Comparison of ENCODE assay signal across 9 cellular contexts in the genomic region with DNA sequence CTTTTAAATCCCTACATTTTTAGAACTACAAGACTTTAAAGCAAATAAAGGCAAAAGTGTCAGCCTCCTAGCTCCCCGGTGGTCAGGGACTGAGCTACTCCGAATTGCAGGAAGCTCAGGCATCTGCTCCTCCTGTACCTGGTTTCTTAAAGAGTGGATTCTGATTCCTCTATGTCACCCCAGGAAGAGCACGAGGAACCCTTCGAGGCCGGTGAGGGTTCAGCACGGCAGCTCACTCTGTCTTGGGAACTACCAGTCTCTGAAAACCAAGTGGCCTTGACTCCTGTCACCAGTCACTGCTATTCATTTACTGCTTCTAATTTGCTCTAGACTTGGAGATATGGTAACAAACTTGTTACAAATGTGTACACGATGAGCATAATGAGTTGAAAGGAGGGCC. TPM values are rescaled to one million over a fixed set of nuclear protein-coding genes. Genes with fewer than 3 reads are reported as not detected.
A peak's percentile ranks its signal among the peaks of the same experiment; 100 is the strongest.
DNase-seq lines count a peak whose midpoint lies in the region; ATAC-seq and TF ChIP-seq lines count a peak whose summit lies in the region.
"Had no signal": no experiment of that assay in that cellular context is flagged by ENCODE, and none has a peak within 500 bp of the region (broad histone marks: within the 10 kb centered on the region; RNA-seq: fewer than 3 reads in every experiment).

No MANE protein-coding gene starts in this region.

- no peak for DNase-seq in OCI-LY7 (ENCODE audit: low spot score)
- peak in 1 of 2 donors; percentile 23 for DNase-seq in thyroid gland
- DNase-seq in NCI-H526 (lab: John Stamatoyannopoulos, UW) = no peak
- DNase-seq: stimulated activated naive CD8-positive, alpha-beta T cell treated with anti-CD3 and anti-CD28 coated beads, Interleukin-15, Interleukin-2, amounts not matched to agents 100 U/mL and 50 U/mL, for 24 hours had no signal

- 0 out of 2 replicates have a peak overlapping the region, but pooled peaks have one; percentile 86 for H3K4me2 ChIP-seq in OCI-LY7 (ENCODE audit: low read length)

- peaks cover 27% of the 10 kb centered on the region for H3K79me2 ChIP-seq in OCI-LY7 (ENCODE audit: insufficient read depth, low read depth, low read length)

- POLR2A ChIA-PET in OCI-LY7 (lab: Charles Lee) = no interaction called here

- no peak overlapping the region for H3K4me3 ChIP-seq in OCI-LY7 (ENCODE audit: low read depth, low read length, poor library complexity, severe bottlenecking)
- H3K4me3 ChIP-seq in mucosa of stomach (ENCODE audit: low read length) = peak overlapping the region; percentile 68
- no peak overlapping the region for H3K4me3 ChIP-seq in thyroid gland (replicated peaks in 1 of 3)

- WGBS in thyroid gland, 2 donors = 20 to 23% methylated on average over 7 of the region's 7 CpGs

- no peaks in the 10 kb centered on the region for H3K9me2 ChIP-seq in OCI-LY7 (ENCODE audit: insufficient read depth, low read length)

- H4K20me1 ChIP-seq in OCI-LY7 (ENCODE audit: insufficient read depth, low read length) = peaks cover 11% of the 10 kb centered on the region

- H2AFZ ChIP-seq in OCI-LY7 (ENCODE audit: low read length) = no peak overlapping the region

- H3K27ac ChIP-seq in OCI-LY7 (ENCODE audit: low read depth, low read length, poor library complexity, severe bottlenecking) (no peak overlapping the region), cingulate gyrus (ENCODE audit: low read depth, low read length) (peak overlapping the region; percentile 81), thyroid gland (peak overlapping the region; percentile 84 to 96 (median 95))

- ATAC-seq in HG03565 (IDR thresholded peaks at IDR 0.05; ENCODE audit: unreplicated experiment) = no peak
- ATAC-seq in HG02642 (IDR thresholded peaks at IDR 0.05; ENCODE audit: poor library complexity, unreplicated experiment) = no peak
- ATAC-seq: HCT116; stimulated activated naive CD8-positive, alpha-beta T cell treated with anti-CD3 and anti-CD28 coated beads, Interleukin-15, Interleukin-2, amounts not matched to agents 100 U/mL and 50 U/mL, for 24 hours had no signal

- H3K9ac ChIP-seq in mucosa of stomach (ENCODE audit: low read length) = peak overlapping the region; percentile 97

- CTCF ChIA-PET in OCI-LY7 (lab: Charles Lee; ENCODE audit: unreplicated experiment) = interaction anchor here (1.2 kb wide), 1 partner anchor 10 kb away, joined by 3 read pairs; no protein-coding TSS in a partner anchor

- no TSS peak for BruUV-seq in OCI-LY7 (replicated peaks; lab: Mats Ljungman, UMichigan)

- H3K4me1 ChIP-seq in OCI-LY7 (ENCODE audit: insufficient read depth, low read length, poor library complexity, severe bottlenecking) (peaks cover 36% of the 10 kb centered on the region), mucosa of stomach (ENCODE audit: control insufficient read depth, insufficient read depth, low read length) (peaks cover 74% of the 10 kb centered on the region), thyroid gland (peaks cover 47 to 84% of the 10 kb centered on the region in 2 donors)

- no peak for TF ChIP-seq POLR2A in thyroid gland (IDR thresholded peaks at IDR 0.05)

- peaks cover 7% of the 10 kb centered on the region; the same call in 1 of the 2 replicates for H3K36me3 ChIP-seq in OCI-LY7 (ENCODE audit: insufficient read depth, low read length)
- H3K36me3 ChIP-seq in mucosa of stomach (ENCODE audit: control insufficient read depth, insufficient read depth, low read length) = no peaks in the 10 kb centered on the region
- no peaks in the 10 kb centered on the region for H3K36me3 ChIP-seq in thyroid gland

- H3K27me3 ChIP-seq in mucosa of stomach (ENCODE audit: control insufficient read depth, insufficient read depth, low read length) (no peaks in the 10 kb centered on the region), thyroid gland (no peaks in the 10 kb centered on the region)

- intact Hi-C loops in OCI-LY7 (cut with micrococcal nuclease; ENCODE audit: unreplicated experiment) (no loop called here), thyroid gland (cut with DNase I) (no loop called here)

- H3K9me3 ChIP-seq in OCI-LY7 (ENCODE audit: low read length) (no peaks in the 10 kb centered on the region), mucosa of stomach (ENCODE audit: control insufficient read depth, low read length) (no peaks in the 10 kb centered on the region), thyroid gland (no peaks in the 10 kb centered on the region)

- TF ChIP-seq CTCF in OCI-LY7 (conservative IDR thresholded peaks at IDR 0.05; ENCODE audit: low read length) = no peak
- TF ChIP-seq CTCF in thyroid gland (IDR thresholded peaks at IDR 0.05) = no peak

RNA-seq across cellular contexts. Expression of a gene that starts 2.3 kb away (rescaled TPM):
- 8.4 and 9.7 TPM in 2 replicates for total RNA-seq in OCI-LY7 (2014; rRNA removed; shearing (Covaris generic))
- total RNA-seq in OCI-LY7 (2022) (18.6 and 20.4 TPM in 2 replicates), thyroid gland (10 to 100 TPM in 2 of 4 donors, 1 to 10 TPM in 2; 6.5 to 17.6 (median 9.6) TPM)

RNA-seq across cellular contexts. Expression of a gene that starts 34.2 kb away (rescaled TPM):
- 4.3 and 8.2 TPM in 2 replicates for total RNA-seq in OCI-LY7 (2014; rRNA removed; shearing (Covaris generic))
- total RNA-seq in OCI-LY7 (2022) = 12.8 and 13.8 TPM in 2 replicates
- total RNA-seq in thyroid gland = 10 to 100 TPM; 19.5 to 24.7 (median 22.2) TPM

RNA-seq across cellular contexts. Expression of a gene that starts 46.3 kb away (rescaled TPM):
- 13.1 and 20.5 TPM in 2 replicates for total RNA-seq in OCI-LY7 (2014; rRNA removed; shearing (Covaris generic))
- total RNA-seq in OCI-LY7 (2022) (10.9 and 13.8 TPM in 2 replicates), thyroid gland (1 to 10 TPM; 2.9 to 9.0 (median 6.8) TPM)
